Comparison of ENCODE assay signal across 31 cellular contexts in the genomic region with DNA sequence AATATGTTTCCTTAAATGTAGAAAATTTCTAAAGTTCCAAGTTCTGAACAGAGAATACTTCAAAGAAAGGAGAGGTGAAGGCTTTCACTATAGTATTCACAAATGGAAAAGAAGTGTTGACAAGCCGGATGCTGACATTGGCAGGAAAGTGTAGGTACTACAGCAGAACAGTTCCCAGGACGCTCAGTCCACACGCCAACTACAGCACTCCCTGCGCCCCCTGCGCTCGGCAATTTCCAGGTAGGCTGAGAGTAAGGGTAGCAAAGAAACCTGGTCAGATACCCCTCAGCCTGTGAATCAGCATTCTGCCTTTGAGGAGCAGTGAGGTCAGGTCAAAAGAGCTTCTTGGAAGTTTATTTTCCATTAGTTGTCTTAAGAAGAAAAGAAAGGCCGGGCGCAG.
"Had no signal": no experiment of that assay in that cellular context is flagged by ENCODE, and none has a peak within 500 bp of the region (broad histone marks: within the 10 kb centered on the region; RNA-seq: fewer than 3 reads in every experiment).

No MANE protein-coding gene starts in this region.

- H3K4me3 Mint-ChIP-seq: activated CD4-positive, alpha-beta T cell treated with anti-CD3 and anti-CD28 coated beads, Interleukin-2, amount 10 ng/mL, durations not matched to agents 24 days and 14 days; activated CD8-positive, alpha-beta T cell treated with anti-CD3 and anti-CD28 coated beads for 36 hours; activated naive CD4-positive, alpha-beta T cell treated with anti-CD3 and anti-CD28 coated beads, Interleukin-2, amount 50 U/mL, for 24 hours; activated naive CD8-positive, alpha-beta T cell treated with anti-CD3 and anti-CD28 coated beads, Interleukin-2, amount 10 ng/mL, durations not matched to agents 7 days and 5 days; activated T-cell treated with anti-CD3 and anti-CD28 coated beads, Interleukin-2, amount 50 U/mL, for 72 hours; activated T-helper 17 cell treated with anti-CD3 and anti-CD28 coated beads, Interleukin-2, amount 50 U/mL, for 72 hours; central memory CD8-positive, alpha-beta T cell had no signal

- H3K4me2 ChIP-seq: KMS-11 had no signal

- DNase-seq: activated CD4-positive, alpha-beta T cell treated with anti-CD3 and anti-CD28 coated beads, Interleukin-2, amount 10 ng/mL, durations not matched to agents 24 days and 14 days; activated CD4-positive, alpha-beta T cell treated with anti-CD3 and anti-CD28 coated beads, Interleukin-2, amount 50 U/mL, for 4 hours; activated CD8-positive, alpha-beta T cell treated with anti-CD3 and anti-CD28 coated beads for 36 hours; activated effector memory CD4-positive, alpha-beta T cell treated with anti-CD3 and anti-CD28 coated beads, Interleukin-2, amount 50 U/mL, for 16 hours; activated naive CD4-positive, alpha-beta T cell; activated naive CD8-positive, alpha-beta T cell treated with anti-CD3 and anti-CD28 coated beads, Interleukin-2, amount 10 ng/mL, durations not matched to agents 7 days and 5 days; activated T-cell treated with anti-CD3 and anti-CD28 coated beads, Interleukin-2, amount 50 U/mL, for 1 hour; activated T-cell treated with anti-CD3 and anti-CD28 coated beads, Interleukin-2, amount 50 U/mL, for 72 hours; amygdala; MM.1S; MV-4-11; NCI-H1092; NCI-H1436 treated with DMSO at 0.1 percent for 48 hours; NCI-H1694 treated with DMSO at 0.1 percent for 48 hours; NCI-H2029 treated with DMSO at 0.1 percent for 48 hours; NCI-H2107; NCI-H2171; NCI-H510A; NCI-H526; NCI-H748 treated with DMSO at 0.1 percent for 48 hours; SIG-M5; SW 1271; T1000; WERI-Rb-1 had no signal

- H3K27me3 ChIP-seq: ascending aorta, cardiac muscle cell had no signal

- H3K4me1 Mint-ChIP-seq: activated CD4-positive, alpha-beta T cell treated with anti-CD3 and anti-CD28 coated beads, Interleukin-2, amount 10 ng/mL, durations not matched to agents 24 days and 14 days; activated naive CD4-positive, alpha-beta T cell treated with anti-CD3 and anti-CD28 coated beads, Interleukin-2, amount 50 U/mL, for 24 hours; activated naive CD8-positive, alpha-beta T cell treated with anti-CD3 and anti-CD28 coated beads, Interleukin-2, amount 10 ng/mL, durations not matched to agents 7 days and 5 days; activated T-helper 17 cell treated with anti-CD3 and anti-CD28 coated beads, Interleukin-2, amount 50 U/mL, for 72 hours; central memory CD8-positive, alpha-beta T cell had no signal

- ATAC-seq: activated CD8-positive, alpha-beta T cell treated with anti-CD3 and anti-CD28 coated beads for 36 hours; activated T-cell treated with anti-CD3 and anti-CD28 coated beads, Interleukin-2, amount 50 U/mL, for 72 hours; activated T-helper 17 cell treated with anti-CD3 and anti-CD28 coated beads, Interleukin-2, amount 50 U/mL, for 72 hours; Panc1 had no signal

- H3K9me3 ChIP-seq: ascending aorta had no signal

- H3K4me3 ChIP-seq: ascending aorta, cardiac muscle cell had no signal

- H3K27ac ChIP-seq: ascending aorta, cardiac muscle cell, KMS-11, WERI-Rb-1 had no signal

- H3K36me3 Mint-ChIP-seq: activated naive CD4-positive, alpha-beta T cell treated with anti-CD3 and anti-CD28 coated beads, Interleukin-2, amount 50 U/mL, for 24 hours; activated naive CD8-positive, alpha-beta T cell treated with anti-CD3 and anti-CD28 coated beads, Interleukin-2, amount 10 ng/mL, durations not matched to agents 7 days and 5 days had no signal

- H3K36me3 ChIP-seq: ascending aorta, cardiac muscle cell, WERI-Rb-1 had no signal

- H3K27ac Mint-ChIP-seq: activated CD4-positive, alpha-beta T cell treated with anti-CD3 and anti-CD28 coated beads, Interleukin-2, amount 10 ng/mL, durations not matched to agents 24 days and 14 days; activated CD8-positive, alpha-beta T cell treated with anti-CD3 and anti-CD28 coated beads for 36 hours; activated naive CD4-positive, alpha-beta T cell treated with anti-CD3 and anti-CD28 coated beads, Interleukin-2, amount 50 U/mL, for 24 hours; activated naive CD8-positive, alpha-beta T cell treated with anti-CD3 and anti-CD28 coated beads, Interleukin-2, amount 10 ng/mL, durations not matched to agents 7 days and 5 days; activated T-cell treated with anti-CD3 and anti-CD28 coated beads, Interleukin-2, amount 50 U/mL, for 72 hours; activated T-helper 17 cell treated with anti-CD3 and anti-CD28 coated beads, Interleukin-2, amount 50 U/mL, for 72 hours had no signal

- H3K9ac ChIP-seq: KMS-11 had no signal

- H3K27me3 Mint-ChIP-seq: activated CD4-positive, alpha-beta T cell treated with anti-CD3 and anti-CD28 coated beads, Interleukin-2, amount 10 ng/mL, durations not matched to agents 24 days and 14 days; activated CD8-positive, alpha-beta T cell treated with anti-CD3 and anti-CD28 coated beads for 36 hours; activated T-helper 17 cell treated with anti-CD3 and anti-CD28 coated beads, Interleukin-2, amount 50 U/mL, for 72 hours; central memory CD8-positive, alpha-beta T cell had no signal

- H3K9me3 Mint-ChIP-seq: activated CD4-positive, alpha-beta T cell treated with anti-CD3 and anti-CD28 coated beads, Interleukin-2, amount 10 ng/mL, durations not matched to agents 24 days and 14 days; activated CD8-positive, alpha-beta T cell treated with anti-CD3 and anti-CD28 coated beads for 36 hours; activated naive CD4-positive, alpha-beta T cell treated with anti-CD3 and anti-CD28 coated beads, Interleukin-2, amount 50 U/mL, for 24 hours; activated naive CD8-positive, alpha-beta T cell treated with anti-CD3 and anti-CD28 coated beads, Interleukin-2, amount 10 ng/mL, durations not matched to agents 7 days and 5 days; activated T-helper 17 cell treated with anti-CD3 and anti-CD28 coated beads, Interleukin-2, amount 50 U/mL, for 72 hours had no signal
